15 cellular contexts compared by ENCODE assay signal in the genomic region with DNA sequence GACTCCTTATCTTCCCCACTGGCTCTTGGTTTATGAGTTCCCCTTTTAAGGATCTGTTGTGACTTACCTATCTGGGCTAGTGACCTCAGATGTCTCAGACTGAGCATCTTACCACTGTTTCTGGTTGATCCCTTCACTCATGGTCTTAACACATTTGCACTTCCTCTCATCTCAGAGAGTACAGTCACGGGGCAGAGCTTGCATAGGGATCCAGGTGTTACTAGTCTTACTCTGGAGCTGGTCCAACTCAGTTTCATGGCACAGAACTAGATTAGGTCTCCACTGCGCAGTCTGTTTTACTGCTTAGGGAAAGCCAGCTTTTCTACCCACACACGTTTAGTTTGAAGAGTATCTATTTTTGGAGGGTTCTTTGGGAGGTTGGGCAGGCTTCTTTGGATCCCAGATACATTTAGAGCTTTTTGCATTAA. TPM values are rescaled to one million over a fixed set of nuclear protein-coding genes. Genes with fewer than 3 reads are reported as not detected.
DNase-seq lines count a peak whose midpoint lies in the region; ATAC-seq and TF ChIP-seq lines count a peak whose summit lies in the region.
"Had no signal": no experiment of that assay in that cellular context is flagged by ENCODE, and none has a peak within 500 bp of the region (broad histone marks: within the 10 kb centered on the region; RNA-seq: fewer than 3 reads in every experiment).

No MANE protein-coding gene starts in this region.

- H4K20me1 ChIP-seq in GM23338 (replicated peaks; ENCODE audit: insufficient read depth) = peaks cover 26% of the 10 kb centered on the region

- POLR2A ChIA-PET in naive thymus-derived CD8-positive, alpha-beta T cell (lab: Charles Lee) = interaction anchor here (0.6 to 2.0 kb wide), 2 partner anchors 10 to 42 kb away, joined by 7 to 8 read pairs; partner anchors contain the start of gene GABARAPL2

- H3K27ac Mint-ChIP-seq in GM23338 = peak overlapping the region; percentile 23
- H3K27ac Mint-ChIP-seq in naive thymus-derived CD8-positive, alpha-beta T cell = peak overlapping the region in 6 of 10 donors; percentile 8 to 61 (median 32)

- no peak overlapping the region for H3K4me3 ChIP-seq in GM23338
- H3K4me3 ChIP-seq: suprapubic skin had no signal

- H3K4me2 ChIP-seq in GM23338 = peak overlapping the region; percentile 20; the same call in 1 of the 2 replicates

- 0 out of 2 replicates have a peak, but pooled peaks cover 8% of the 10 kb centered on the region for H3F3A ChIP-seq in GM23338 (replicated peaks; ENCODE audit: low read depth)

- TF ChIP-seq CTCF in GM23338 (conservative IDR thresholded peaks at IDR 0.05; ENCODE audit: low read depth in 2 of 2) = no peak

- H3K36me3 ChIP-seq in GM23338 (ENCODE audit: insufficient read depth) = peaks cover 22% of the 10 kb centered on the region

- peaks cover 16% of the 10 kb centered on the region for H3K4me1 Mint-ChIP-seq in GM23338
- peaks cover 5 to 32% (median 19%) of the 10 kb centered on the region in 4 donors for H3K4me1 Mint-ChIP-seq in naive thymus-derived CD8-positive, alpha-beta T cell

- H3K9me2 ChIP-seq in GM23338 (ENCODE audit: insufficient read depth) = no peaks in the 10 kb centered on the region

- ATAC-seq in GM23338 = no peak
- ATAC-seq in HG03460 (IDR thresholded peaks at IDR 0.05; ENCODE audit: unreplicated experiment) = peak; percentile 67
- no peak for ATAC-seq in naive thymus-derived CD8-positive, alpha-beta T cell
- ATAC-seq: left colon had no signal

- peaks cover 63% of the 10 kb centered on the region for H3K36me3 Mint-ChIP-seq in GM23338 (ENCODE audit: low read depth)
- H3K36me3 Mint-ChIP-seq in naive thymus-derived CD8-positive, alpha-beta T cell = peaks cover 0 to 87% (median 9%) of the 10 kb centered on the region in 3 donors

- DNase-seq in NCI-H82 (lab: John Stamatoyannopoulos, UW) (peak; percentile 33), NCI-H82 treated with DMSO at 0.1 percent for 48 hours (lab: John Stamatoyannopoulos, UW; ENCODE audit: unreplicated experiment) (no peak), GM23338 (ENCODE audit: low spot score) (no peak), dermis blood vessel endothelial cell (no peak), NCI-H1436 treated with DMSO at 0.1 percent for 48 hours (lab: John Stamatoyannopoulos, UW) (no peak)
- DNase-seq in naive thymus-derived CD8-positive, alpha-beta T cell = no peak
- no peak for DNase-seq in activated effector memory CD4-positive, alpha-beta T cell treated with Interleukin-2 at 50 U/mL for 16 hours
- DNase-seq: left colon, NCI-H2029 had no signal

- H3K4me1 ChIP-seq in GM23338 (ENCODE audit: insufficient read depth) = peaks cover 18% of the 10 kb centered on the region

- no peaks in the 10 kb centered on the region for H3K9me3 Mint-ChIP-seq in GM23338
- no peaks in the 10 kb centered on the region for H3K9me3 Mint-ChIP-seq in naive thymus-derived CD8-positive, alpha-beta T cell

- H3K79me2 ChIP-seq in GM23338 (replicated peaks; ENCODE audit: insufficient read depth) = no peaks in the 10 kb centered on the region; the same call in 1 of the 2 replicates

- no peak overlapping the region for H3K4me3 Mint-ChIP-seq in GM23338
- H3K4me3 Mint-ChIP-seq in naive thymus-derived CD8-positive, alpha-beta T cell = no peak overlapping the region

- H2AFZ ChIP-seq in GM23338 = no peak overlapping the region

- no peaks in the 10 kb centered on the region for H3K27me3 Mint-ChIP-seq in GM23338 (ENCODE audit: insufficient read depth, low read depth, poor library complexity)
- no peaks in the 10 kb centered on the region for H3K27me3 Mint-ChIP-seq in naive thymus-derived CD8-positive, alpha-beta T cell

- H3K27ac ChIP-seq in GM23338 (ENCODE audit: low read depth) = 0 out of 2 replicates have a peak overlapping the region, but pooled peaks have one; percentile 36
- H3K27ac ChIP-seq: neutrophil, suprapubic skin, VCaP had no signal

- no peaks in the 10 kb centered on the region for H3K27me3 ChIP-seq in GM23338 (ENCODE audit: insufficient read depth)
- H3K27me3 ChIP-seq: neutrophil, suprapubic skin had no signal

TF ChIP-seq in GM23338, 12 proteins besides CTCF, POLR2A, EP300 and RAD21 (continues in another document):
- TF ChIP-seq EZH2phosphoT487 (IDR thresholded peaks at IDR 0.05; ENCODE audit: unreplicated experiment) = no peak
- no peak for TF ChIP-seq EZH2 (IDR thresholded peaks at IDR 0.05; ENCODE audit: low read depth, unreplicated experiment)
- no peak for TF ChIP-seq ZNF114 (CRISPR knock-in tag; IDR thresholded peaks at IDR 0.05)
- no peak for TF ChIP-seq JUNB (IDR thresholded peaks at IDR 0.05; ENCODE audit: unreplicated experiment)

RNA-seq across cellular contexts. Expression of gene GABARAPL2, which starts 10.2 kb away (rescaled TPM):
- 47.8 and 71.7 TPM in 2 replicates for total RNA-seq in GM23338 (2014; rRNA removed; shearing (Covaris generic))
- polyA plus RNA-seq in GM23338 (2016; fragmentation: Nextera tagmentation; extraction: Ambion mirVana) = 121 and 130 TPM in 2 replicates
- 10 to 100 TPM; 76.5 to 84.6 TPM for total RNA-seq in naive thymus-derived CD8-positive, alpha-beta T cell
- 100 to 1,000 TPM; 226 to 291 (median 250) TPM for polyA plus RNA-seq in naive thymus-derived CD8-positive, alpha-beta T cell
- 89.5 and 91.2 TPM in 2 replicates for total RNA-seq in dermis blood vessel endothelial cell

RNA-seq across cellular contexts. Expression of gene TMEM231, which starts 20.3 kb away (rescaled TPM):
- total RNA-seq in GM23338 (2014; rRNA removed; shearing (Covaris generic)) = 9.3 and 19.9 TPM in 2 replicates
- 4.9 and 5.3 TPM in 2 replicates for polyA plus RNA-seq in GM23338 (2016; fragmentation: Nextera tagmentation; extraction: Ambion mirVana)
- total RNA-seq in naive thymus-derived CD8-positive, alpha-beta T cell = 1 to 10 TPM; 2.4 to 2.9 TPM
- polyA plus RNA-seq in naive thymus-derived CD8-positive, alpha-beta T cell = 1 to 10 TPM in 1 of 3 donors, under 1 TPM in 2; 0.95 to 1.4 (median 0.99) TPM
- 8.0 and 13.7 TPM in 2 replicates for total RNA-seq in dermis blood vessel endothelial cell

RNA-seq across cellular contexts. Expression of gene CHST5, which starts 40.5 kb away (rescaled TPM):
- not detected in 2 replicates for total RNA-seq in GM23338 (2014; rRNA removed; shearing (Covaris generic))
- not detected in 2 replicates for polyA plus RNA-seq in GM23338 (2016; fragmentation: Nextera tagmentation; extraction: Ambion mirVana)
- not detected for total RNA-seq in naive thymus-derived CD8-positive, alpha-beta T cell
- polyA plus RNA-seq in naive thymus-derived CD8-positive, alpha-beta T cell = not detected
- not detected in 2 replicates for total RNA-seq in dermis blood vessel endothelial cell
- total RNA-seq: HT1080, RPMI7951 had no signal

RNA-seq across cellular contexts. Expression of gene ADAT1, which starts 46.7 kb away (rescaled TPM):
- 49.4 and 53.6 TPM in 2 replicates for total RNA-seq in GM23338 (2014; rRNA removed; shearing (Covaris generic))
- 17.4 and 18.5 TPM in 2 replicates for polyA plus RNA-seq in GM23338 (2016; fragmentation: Nextera tagmentation; extraction: Ambion mirVana)
- 10 to 100 TPM; 66.6 to 69.6 TPM for total RNA-seq in naive thymus-derived CD8-positive, alpha-beta T cell
- polyA plus RNA-seq in naive thymus-derived CD8-positive, alpha-beta T cell = 10 to 100 TPM; 35.0 to 41.5 (median 39.8) TPM
- 99.0 and 104 TPM in 2 replicates for total RNA-seq in dermis blood vessel endothelial cell
